ENCODE assay signal across 1 cellular context in genomic region chr3:39180546-39181346, GRCh38.
TF ChIP-seq lines count a peak whose summit lies in the region.

No MANE protein-coding gene starts in this region.

TF ChIP-seq in K562, 482 proteins besides CTCF, POLR2A, EP300 and RAD21 (continued from another document and continues in another):
- TF ChIP-seq AFF4 (CRISPR knock-in tag; IDR thresholded peaks at IDR 0.05) (no peak; the same call in 1 of the 2 replicates), DNMT1 (IDR thresholded peaks at IDR 0.05) (no peak), ZNF282 (CRISPR knock-in tag; IDR thresholded peaks at IDR 0.05) (no peak), KLF10 (CRISPR knock-in tag; IDR thresholded peaks at IDR 0.05) (no peak), BRCA1 (IDR thresholded peaks at IDR 0.05) (no peak), BRCA1 (CRISPR knock-in tag; IDR thresholded peaks at IDR 0.05) (no peak), PTTG1 (tag; IDR thresholded peaks at IDR 0.05; ENCODE audit: low read depth) (no peak), ZNF79 (CRISPR knock-in tag; IDR thresholded peaks at IDR 0.05; ENCODE audit: low read depth) (no peak), FOXJ3 (CRISPR knock-in tag; IDR thresholded peaks at IDR 0.05) (no peak), MAFF (IDR thresholded peaks at IDR 0.05; ENCODE audit: low read length) (no peak), ZNF3 (CRISPR knock-in tag; IDR thresholded peaks at IDR 0.05) (no peak), CREB5 (CRISPR knock-in tag; IDR thresholded peaks at IDR 0.05) (no peak), HDAC2 (IDR thresholded peaks at IDR 0.05) (no peak), CREB1 (IDR thresholded peaks at IDR 0.05) (peak; percentile 54; the same call in 1 of the 2 replicates), CREB1 (CRISPR knock-in tag; IDR thresholded peaks at IDR 0.05) (peak; percentile 52; the same call in 1 of the 2 replicates), PRMT5 (CRISPR knock-in tag; IDR thresholded peaks at IDR 0.05) (no peak), KLF16 (IDR thresholded peaks at IDR 0.05) (no peak), ZNF253 (CRISPR knock-in tag; conservative IDR thresholded peaks at IDR 0.05) (no peak), JUND (IDR thresholded peaks at IDR 0.05; ENCODE audit: borderline replicate concordance, low read depth, low read length) (no peak), JUND (tag; IDR thresholded peaks at IDR 0.05; ENCODE audit: borderline replicate concordance, low read depth, low read length) (no peak; the same call in 2 of the 3 replicates), PPARD (CRISPR knock-in tag; IDR thresholded peaks at IDR 0.05) (no peak), ZBTB11 (CRISPR knock-in tag; IDR thresholded peaks at IDR 0.05) (no peak), ADNP (tag; IDR thresholded peaks at IDR 0.05) (no peak), HNRNPL (IDR thresholded peaks at IDR 0.05; ENCODE audit: low read depth, low read length) (no peak), SMAD2 (IDR thresholded peaks at IDR 0.05; ENCODE audit: low read depth, low read length) (no peak), TCF15 (CRISPR knock-in tag; IDR thresholded peaks at IDR 0.05) (no peak), HCFC1 (IDR thresholded peaks at IDR 0.05; ENCODE audit: low read depth, low read length) (no peak), XRCC5 (IDR thresholded peaks at IDR 0.05; ENCODE audit: low read depth, low read length) (no peak), TAF9B (IDR thresholded peaks at IDR 0.05; ENCODE audit: partially characterized antibody) (no peak), CHD7 (IDR thresholded peaks at IDR 0.05; ENCODE audit: low read depth, low read length) (no peak), SMC3 (conservative IDR thresholded peaks at IDR 0.05; ENCODE audit: insufficient read depth, low read depth, low read length) (no peak), SFPQ (IDR thresholded peaks at IDR 0.05; ENCODE audit: low read depth, low read length) (no peak), OTX1 (CRISPR knock-in tag; IDR thresholded peaks at IDR 0.05) (no peak; the same call in 1 of the 2 replicates), FOXK1 (CRISPR knock-in tag; IDR thresholded peaks at IDR 0.05; ENCODE audit: borderline replicate concordance) (no peak), CCNT2 (IDR thresholded peaks at IDR 0.05; ENCODE audit: borderline replicate concordance, extremely low read depth, insufficient read length, low read depth, low read length) (peak; percentile 83), ILK (tag; IDR thresholded peaks at IDR 0.05; ENCODE audit: borderline replicate concordance, low read depth) (no peak), ZNF124 (CRISPR knock-in tag; IDR thresholded peaks at IDR 0.05) (no peak), BHLHE40 (IDR thresholded peaks at IDR 0.05; ENCODE audit: low read length) (peak; percentile 72), CREB3 (tag; conservative IDR thresholded peaks at IDR 0.05; ENCODE audit: low read depth) (no peak), HMGN3 (IDR thresholded peaks at IDR 0.05; ENCODE audit: borderline replicate concordance, extremely low read depth, insufficient read length, low read depth, low read length) (peak; percentile 91), CBX2 (IDR thresholded peaks at IDR 0.05; ENCODE audit: insufficient read depth, low read length, poor library complexity, severe bottlenecking) (no peak)
